29 cellular contexts compared by ENCODE assay signal in genomic region chr1:230195199-230195598, GRCh38.
DNase-seq lines count a peak whose midpoint lies in the region; ATAC-seq, FAIRE-seq and TF ChIP-seq lines count a peak whose summit lies in the region.
"Had no signal": no experiment of that assay in that cellular context is flagged by ENCODE, and none has a peak within 500 bp of the region (broad histone marks: within the 10 kb centered on the region; RNA-seq: fewer than 3 reads in every experiment).

No MANE protein-coding gene starts in this region.

- H3K27ac Mint-ChIP-seq in CD4-positive, CD25-positive, alpha-beta regulatory T cell: peak overlapping the region in 2 of 3 donors; percentile 26 to 52
- peak overlapping the region; percentile 53 for H3K27ac Mint-ChIP-seq in glutamatergic neuron (ENCODE audit: unreplicated experiment)
- H3K27ac Mint-ChIP-seq: activated naive CD4-positive, alpha-beta T cell treated with anti-CD3 and anti-CD28 coated beads for 36 hours; CD4-positive, alpha-beta T cell had no signal

- peaks cover 97% of the 10 kb centered on the region for H4K20me1 ChIP-seq in DND-41 (ENCODE audit: insufficient read depth, low read length)

- H3K9me3 ChIP-seq in CD4-positive, CD25-positive, alpha-beta regulatory T cell (ENCODE audit: control insufficient read depth in 2 of 2, low read length in 2 of 2): no peaks in the 10 kb centered on the region
- H3K9me3 ChIP-seq in DND-41 (ENCODE audit: insufficient read depth, low read length, severe bottlenecking) (no peaks in the 10 kb centered on the region), SK-N-MC (ENCODE audit: low read depth, low read length) (no peaks in the 10 kb centered on the region), vagina (no peaks in the 10 kb centered on the region)
- H3K9me3 ChIP-seq: gastrocnemius medialis, prostate gland, sigmoid colon, SK-N-SH, thoracic aorta had no signal

- H3K4me3 ChIP-seq in CD4-positive, CD25-positive, alpha-beta regulatory T cell (ENCODE audit: low read depth, low read length): no peak overlapping the region
- H3K4me3 ChIP-seq in DND-41 (ENCODE audit: low read depth in 1 of 2, low read length in 2 of 2) (no peak overlapping the region), SK-N-MC (peak overlapping the region; percentile 36; the same call in 1 of the 2 replicates), vagina (no peak overlapping the region)
- H3K4me3 ChIP-seq: gastrocnemius medialis, prostate gland, sigmoid colon, thoracic aorta had no signal

- intact Hi-C loops in vagina (cut with DNase I): no loop called here

- peak overlapping the region in 1 of 4 donors; percentile 1 for H3K4me3 Mint-ChIP-seq in CD4-positive, CD25-positive, alpha-beta regulatory T cell
- H3K4me3 Mint-ChIP-seq in glutamatergic neuron (ENCODE audit: unreplicated experiment): no peak overlapping the region
- H3K4me3 Mint-ChIP-seq: activated naive CD4-positive, alpha-beta T cell treated with anti-CD3 and anti-CD28 coated beads for 36 hours; activated T-cell treated with anti-CD3 and anti-CD28 coated beads, Interleukin-2, amount 50 U/mL, for 4 hours; CD4-positive, alpha-beta T cell; IgD-negative memory B cell; memory B cell; T-helper 1 cell treated with Interleukin-12 subunit alpha and Interleukin-12 subunit beta and Interleukin-4 antibody, amounts not matched to agents 30 μg/mL and 1 μg/mL, for 36 hours had no signal

- H3K4me1 Mint-ChIP-seq in CD4-positive, CD25-positive, alpha-beta regulatory T cell: peaks cover 0 to 12% (median 1%) of the 10 kb centered on the region in 4 donors
- peaks cover 20% of the 10 kb centered on the region for H3K4me1 Mint-ChIP-seq in glutamatergic neuron (ENCODE audit: low read depth, unreplicated experiment)

- H3K4me2 ChIP-seq in DND-41 (ENCODE audit: insufficient read depth, low read length): no peak overlapping the region
- H3K4me2 ChIP-seq: SK-N-SH had no signal

- no peak for DNase-seq in CD4-positive, CD25-positive, alpha-beta regulatory T cell
- DNase-seq in DND-41 (peak; percentile 17), SK-N-MC (ENCODE audit: low read depth, low spot score) (peak; percentile 37), glutamatergic neuron (no peak), vagina (ENCODE audit: extremely low spot score in 2 of 2) (no peak), HTR-8/SVneo (ENCODE audit: insufficient read length, low spot score) (no peak), urothelium cell line (ENCODE audit: low spot score) (no peak)
- DNase-seq: activated CD4-positive, alpha-beta T cell treated with anti-CD3 and anti-CD28 coated beads for 1 hour; activated naive CD4-positive, alpha-beta T cell treated with anti-CD3 and anti-CD28 coated beads for 36 hours; activated T-cell treated with anti-CD3 and anti-CD28 coated beads, Interleukin-2, amount 50 U/mL, for 4 hours; CD4-positive, alpha-beta T cell; dermis blood vessel endothelial cell; gastrocnemius medialis; GOT3; hippocampal formation; left cardiac atrium; NCI-H1417; sigmoid colon; stimulated activated CD4-positive, alpha-beta T cell treated with anti-CD3 and anti-CD28 coated beads, Interleukin-4, amount 100 ng/mL, for 4 hours; stimulated activated naive CD4-positive, alpha-beta T cell had no signal

- H3K36me3 Mint-ChIP-seq in CD4-positive, CD25-positive, alpha-beta regulatory T cell: peaks cover 25% of the 10 kb centered on the region
- no peaks in the 10 kb centered on the region for H3K36me3 Mint-ChIP-seq in glutamatergic neuron (ENCODE audit: unreplicated experiment)
- H3K36me3 Mint-ChIP-seq: IgD-negative memory B cell had no signal

- no peaks in the 10 kb centered on the region for H3K4me1 ChIP-seq in CD4-positive, CD25-positive, alpha-beta regulatory T cell (ENCODE audit: control insufficient read depth, insufficient read depth, low read length, poor library complexity, severe bottlenecking)
- H3K4me1 ChIP-seq in DND-41 (ENCODE audit: insufficient read depth, low read length) (peaks cover 11% of the 10 kb centered on the region; the same call in 1 of the 2 replicates), vagina (peaks cover 14% of the 10 kb centered on the region)
- H3K4me1 ChIP-seq: prostate gland had no signal

- H3K27me3 ChIP-seq in CD4-positive, CD25-positive, alpha-beta regulatory T cell (ENCODE audit: control insufficient read depth, insufficient read depth, low read length): no peaks in the 10 kb centered on the region
- H3K27me3 ChIP-seq in DND-41 (ENCODE audit: insufficient read depth, low read length, poor library complexity) (no peaks in the 10 kb centered on the region), vagina (no peaks in the 10 kb centered on the region)
- H3K27me3 ChIP-seq: gastrocnemius medialis, sigmoid colon had no signal

- H3K9ac ChIP-seq in DND-41 (ENCODE audit: low read depth, low read length): no peak overlapping the region
- H3K9ac ChIP-seq in SK-N-MC (ENCODE audit: insufficient read length): no peak overlapping the region
- H3K9ac ChIP-seq: SK-N-SH had no signal

- ATAC-seq in CD4-positive, CD25-positive, alpha-beta regulatory T cell (ENCODE audit: low read depth in 2 of 2): no peak
- ATAC-seq in DND-41 (ENCODE audit: insufficient read depth, low read depth): peak; percentile 56
- ATAC-seq in GM19395 (IDR thresholded peaks at IDR 0.05; ENCODE audit: unreplicated experiment): no peak
- ATAC-seq: activated T-cell treated with anti-CD3 and anti-CD28 coated beads, Interleukin-2, amount 50 U/mL, for 4 hours; gastrocnemius medialis had no signal

- no peak overlapping the region for H3K27ac ChIP-seq in CD4-positive, CD25-positive, alpha-beta regulatory T cell (ENCODE audit: insufficient read depth, low read length, poor library complexity, severe bottlenecking)
- no peak overlapping the region for H3K27ac ChIP-seq in DND-41 (ENCODE audit: low read length)
- H3K27ac ChIP-seq in SK-N-MC: no peak overlapping the region
- H3K27ac ChIP-seq in vagina: no peak overlapping the region
- H3K27ac ChIP-seq: prostate gland, sigmoid colon, thoracic aorta had no signal

- no peak overlapping the region for H2AFZ ChIP-seq in DND-41 (ENCODE audit: low read depth, low read length)

- no peaks in the 10 kb centered on the region for H3K9me3 Mint-ChIP-seq in CD4-positive, CD25-positive, alpha-beta regulatory T cell
- peaks cover 3% of the 10 kb centered on the region for H3K9me3 Mint-ChIP-seq in glutamatergic neuron (ENCODE audit: unreplicated experiment)
- H3K9me3 Mint-ChIP-seq: activated naive CD4-positive, alpha-beta T cell treated with anti-CD3 and anti-CD28 coated beads for 36 hours; activated T-cell treated with anti-CD3 and anti-CD28 coated beads, Interleukin-2, amount 50 U/mL, for 4 hours; CD4-positive, alpha-beta T cell; IgD-negative memory B cell; memory B cell; T-helper 1 cell treated with Interleukin-12 subunit alpha and Interleukin-12 subunit beta and Interleukin-4 antibody, amounts not matched to agents 30 μg/mL and 1 μg/mL, for 36 hours had no signal

- FAIRE-seq in HTR-8/SVneo (lab: Jason Lieb, UNC) (no peak), urothelium cell line (lab: Jason Lieb, UNC) (no peak)
- FAIRE-seq: endometrium, GM12892 had no signal

- peaks cover 98% of the 10 kb centered on the region for H3K79me2 ChIP-seq in DND-41 (ENCODE audit: insufficient read depth, low read length)

- no peaks in the 10 kb centered on the region for H3K36me3 ChIP-seq in CD4-positive, CD25-positive, alpha-beta regulatory T cell (ENCODE audit: control insufficient read depth, insufficient read depth, low read length)
- peaks cover 91% of the 10 kb centered on the region for H3K36me3 ChIP-seq in DND-41 (ENCODE audit: insufficient read depth, low read length)
- H3K36me3 ChIP-seq in SK-N-MC (ENCODE audit: insufficient read depth, low read length): no peaks in the 10 kb centered on the region
- no peaks in the 10 kb centered on the region for H3K36me3 ChIP-seq in vagina
- H3K36me3 ChIP-seq: gastrocnemius medialis, prostate gland, sigmoid colon, thoracic aorta had no signal

- TF ChIP-seq POLR2A in vagina (IDR thresholded peaks at IDR 0.05): no peak

- peaks cover 5% of the 10 kb centered on the region for H3K27me3 Mint-ChIP-seq in CD4-positive, CD25-positive, alpha-beta regulatory T cell
- H3K27me3 Mint-ChIP-seq in glutamatergic neuron (ENCODE audit: unreplicated experiment): peaks cover 2% of the 10 kb centered on the region
- H3K27me3 Mint-ChIP-seq: CD4-positive, alpha-beta T cell; IgD-negative memory B cell; memory B cell had no signal

- TF ChIP-seq CTCF in DND-41 (IDR thresholded peaks at IDR 0.05; ENCODE audit: borderline replicate concordance, extremely low read depth, low read length, poor library complexity, severe bottlenecking) (no peak), glutamatergic neuron (IDR thresholded peaks at IDR 0.05; ENCODE audit: partially characterized antibody, unreplicated experiment) (no peak), vagina (IDR thresholded peaks at IDR 0.05) (no peak)

Comparison
In these comparisons a context has a peak if more than half of its experiments do, and no peak if none do; other contexts are left out.
1. DNase-seq: peak in DND-41 (single experiment) and SK-N-MC (single experiment); none in CD4-positive, CD25-positive, alpha-beta regulatory T cell (0 of 3), glutamatergic neuron (single experiment), vagina (0 of 2), HTR-8/SVneo (single experiment) and urothelium cell line (single experiment).